In the genomic region with DNA sequence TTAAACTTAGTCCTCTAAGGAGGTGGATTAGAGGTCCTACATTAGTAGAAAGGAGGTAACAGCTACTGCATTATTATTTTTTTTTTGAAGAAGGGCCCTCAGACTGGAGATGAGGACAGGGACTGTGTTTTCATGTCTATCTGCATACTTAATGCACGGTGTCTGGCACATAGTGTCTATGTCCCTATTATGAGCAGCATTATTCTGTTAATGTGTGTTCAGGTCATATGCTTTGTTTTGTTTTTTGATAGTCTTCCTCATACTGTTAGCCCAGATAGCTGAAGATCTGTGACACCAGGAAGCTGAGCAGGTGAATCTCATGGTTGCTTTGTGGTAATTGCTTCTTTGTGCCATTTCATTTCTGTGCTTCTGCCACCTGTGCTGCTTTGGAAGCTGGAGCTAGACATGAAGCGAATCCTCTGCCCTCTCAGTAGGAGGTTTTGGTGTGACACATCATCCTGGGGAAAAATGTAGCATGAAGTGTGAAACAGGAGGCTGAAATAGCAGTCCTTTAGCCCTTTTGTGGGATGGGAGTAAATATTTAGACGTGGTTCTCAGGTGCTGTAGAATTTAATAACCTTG, we compare ENCODE assay signal across 10 cellular contexts. TPM values are rescaled to one million over a fixed set of nuclear protein-coding genes. Genes with fewer than 3 reads are reported as not detected.
DNase-seq lines count a peak whose midpoint lies in the region; ATAC-seq and TF ChIP-seq lines count a peak whose summit lies in the region.
"Had no signal": no experiment of that assay in that cellular context is flagged by ENCODE, and none has a peak within 500 bp of the region (broad histone marks: within the 10 kb centered on the region; RNA-seq: fewer than 3 reads in every experiment).

No MANE protein-coding gene starts in this region.

- H3K4me3 ChIP-seq in right cardiac atrium (ENCODE audit: low read length) (no peak overlapping the region), adipocyte (ENCODE audit: low read length) (no peak overlapping the region), mucosa of stomach (ENCODE audit: low read length) (no peak overlapping the region), SK-N-SH (ENCODE audit: low read depth in 2 of 2, low read length in 1 of 2) (no peak overlapping the region)

- no peak for ATAC-seq in right cardiac atrium
- ATAC-seq in Right ventricle myocardium inferior: no peak

- H3K9me2 ChIP-seq in SK-N-SH: no peaks in the 10 kb centered on the region

- peaks cover 58% of the 10 kb centered on the region for H3K79me2 ChIP-seq in SK-N-SH (ENCODE audit: insufficient read depth)

- no peak for TF ChIP-seq EP300 in SK-N-SH (IDR thresholded peaks at IDR 0.05; ENCODE audit: borderline replicate concordance in 1 of 2, low read depth in 1 of 2, low read length in 1 of 2)

- H3K4me2 ChIP-seq in SK-N-SH: no peak overlapping the region

- H3K9ac ChIP-seq in adipocyte (ENCODE audit: low read length) (peak overlapping the region; percentile 32), mucosa of stomach (ENCODE audit: low read length) (peak overlapping the region; percentile 15), SK-N-SH (no peak overlapping the region)

- H3F3A ChIP-seq in SK-N-SH (replicated peaks; ENCODE audit: insufficient read depth): peaks cover 6% of the 10 kb centered on the region

- intact Hi-C loops in right cardiac atrium (cut with DNase I) (no loop called here), Right ventricle myocardium inferior (cut with DNase I) (no loop called here), cardiac septum (cut with DNase I) (no loop called here)

- peak overlapping the region; percentile 32 for H3K27ac ChIP-seq in right cardiac atrium (ENCODE audit: low read length)
- H3K27ac ChIP-seq in SK-N-SH (ENCODE audit: low read depth in 2 of 2, low read length in 1 of 2): no peak overlapping the region
- H3K27ac ChIP-seq: C4-2B, RWPE1 had no signal

- DNase-seq in right cardiac atrium (no peak), Right ventricle myocardium inferior (ENCODE audit: missing footprints) (no peak), adipocyte (ENCODE audit: low read depth) (no peak), anterior cingulate cortex (lab: John Stamatoyannopoulos, UW) (no peak), SK-N-SH (no peak), hypothalamus (lab: John Stamatoyannopoulos, UW) (no peak), cardiac septum (ENCODE audit: low spot score) (no peak)

- H3K9me3 ChIP-seq in right cardiac atrium (ENCODE audit: control insufficient read depth, low read length): no peaks in the 10 kb centered on the region
- H3K9me3 ChIP-seq in adipocyte (ENCODE audit: control insufficient read depth, low read length): no peaks in the 10 kb centered on the region
- H3K9me3 ChIP-seq in mucosa of stomach (ENCODE audit: control insufficient read depth, low read length): no peaks in the 10 kb centered on the region
- H3K9me3 ChIP-seq in SK-N-SH: no peaks in the 10 kb centered on the region

- no peak overlapping the region for H2AFZ ChIP-seq in SK-N-SH (ENCODE audit: low read depth)

- H3K4me1 ChIP-seq in right cardiac atrium (ENCODE audit: control insufficient read depth, insufficient read depth, low read length): peaks cover 10% of the 10 kb centered on the region
- H3K4me1 ChIP-seq in adipocyte (ENCODE audit: control insufficient read depth, insufficient read depth, low read length): peaks cover 51% of the 10 kb centered on the region
- H3K4me1 ChIP-seq in mucosa of stomach (ENCODE audit: control insufficient read depth, insufficient read depth, low read length): peaks cover 91% of the 10 kb centered on the region
- H3K4me1 ChIP-seq in SK-N-SH (ENCODE audit: control insufficient read depth in 1 of 2, insufficient read depth in 2 of 2, low read depth in 1 of 2, low read length in 1 of 2): peaks cover 6 to 28% of the 10 kb centered on the region in 2 experiments; a peak in 3 of 4 replicates

- POLR2A ChIA-PET in SK-N-SH (lab: Yijun Ruan, JAX): no interaction called here

- no peak for TF ChIP-seq CTCF in SK-N-SH (IDR thresholded peaks at IDR 0.05)

- H3K27me3 ChIP-seq in right cardiac atrium (ENCODE audit: control insufficient read depth, insufficient read depth) (no peaks in the 10 kb centered on the region), adipocyte (replicated peaks; ENCODE audit: control insufficient read depth, insufficient read depth, low read length) (no peaks in the 10 kb centered on the region), mucosa of stomach (ENCODE audit: control insufficient read depth, insufficient read depth, low read length) (no peaks in the 10 kb centered on the region), SK-N-SH (ENCODE audit: insufficient read depth) (no peaks in the 10 kb centered on the region)

- H3K36me3 ChIP-seq in adipocyte (ENCODE audit: control insufficient read depth, insufficient read depth, low read length, severe bottlenecking): no peaks in the 10 kb centered on the region
- no peaks in the 10 kb centered on the region for H3K36me3 ChIP-seq in mucosa of stomach (ENCODE audit: control insufficient read depth, insufficient read depth, low read length)
- H3K36me3 ChIP-seq in SK-N-SH (replicated peaks in 1 of 2; ENCODE audit: control insufficient read depth in 1 of 2, insufficient read depth in 2 of 2, low read length in 1 of 2): peaks cover 0 to 2% of the 10 kb centered on the region in 2 experiments

- TF ChIP-seq RAD21 in SK-N-SH (IDR thresholded peaks at IDR 0.05; ENCODE audit: low read length): no peak

- CTCF ChIA-PET in SK-N-SH (lab: Yijun Ruan, JAX): interaction anchor here (1.3 to 5.9 kb wide), 4 partner anchors 16 to 245 kb away, joined by 5 to 37 read pairs (median 6); no protein-coding TSS in a partner anchor

- 97% methylated on average over 3 of the region's 3 CpGs for WGBS in right cardiac atrium
- 92% methylated on average over 3 of the region's 3 CpGs for WGBS in SK-N-SH (ENCODE audit: low lambda C conversion rate)

- no peaks in the 10 kb centered on the region for H4K20me1 ChIP-seq in SK-N-SH (ENCODE audit: insufficient read depth)

TF ChIP-seq in SK-N-SH, 30 proteins besides CTCF, POLR2A, EP300 and RAD21:
- TF ChIP-seq RFX5 (IDR thresholded peaks at IDR 0.05; ENCODE audit: low read length) (no peak), TCF12 (IDR thresholded peaks at IDR 0.05) (no peak), NFIC (IDR thresholded peaks at IDR 0.05; ENCODE audit: borderline replicate concordance) (no peak), FOXM1 (IDR thresholded peaks at IDR 0.05; ENCODE audit: low read depth) (no peak), SIN3A (IDR thresholded peaks at IDR 0.05; ENCODE audit: borderline replicate concordance, low read depth, low read length) (no peak), FOXJ3 (CRISPR knock-in tag; IDR thresholded peaks at IDR 0.05) (no peak), CHD2 (IDR thresholded peaks at IDR 0.05; ENCODE audit: low read length, partially characterized antibody) (no peak), TAF1 (IDR thresholded peaks at IDR 0.05; ENCODE audit: borderline replicate concordance, low read depth, low read length) (no peak), FOSL2 (IDR thresholded peaks at IDR 0.05; ENCODE audit: borderline replicate concordance, low read depth) (no peak), RXRA (IDR thresholded peaks at IDR 0.05; ENCODE audit: borderline replicate concordance, low read depth) (no peak), SMC3 (IDR thresholded peaks at IDR 0.05; ENCODE audit: low read depth, low read length) (no peak), ELF1 (IDR thresholded peaks at IDR 0.05) (no peak)

RNA-seq across cellular contexts. Expression of a gene that starts 15.8 kb away (rescaled TPM):
- total RNA-seq in right cardiac atrium (10 to 100 TPM; 10.9 to 23.1 (median 17.7) TPM), Right ventricle myocardium inferior (16.3 TPM), cardiac septum (10.5 TPM)
- polyA plus RNA-seq in right cardiac atrium (11.2 TPM), SK-N-SH (2012; rRNA removed) (11.2 and 12.7 TPM in 2 replicates)
- polyA plus RNA-seq in SK-N-SH (2012; cell fraction: cytosol; rRNA removed): 11.5 and 12.3 TPM in 2 replicates
- polyA plus RNA-seq in SK-N-SH (2012; cell fraction: nucleus; rRNA removed): 13.2 and 15.8 TPM in 2 replicates
